In genomic region chr6:99424022-99424421, GRCh38 we compare ENCODE assay signal across 8 cellular contexts. TPM values are rescaled to one million over a fixed set of nuclear protein-coding genes. Genes with fewer than 3 reads are reported as not detected.
DNase-seq lines count a peak whose midpoint lies in the region; ATAC-seq, FAIRE-seq and TF ChIP-seq lines count a peak whose summit lies in the region.

No MANE protein-coding gene starts in this region.

- H3K4me3 Mint-ChIP-seq in CD8-positive, alpha-beta T cell, result peak overlapping the region; percentile 99

- BruUV-seq in PC-3 (replicated peaks; lab: Mats Ljungman, UMichigan), result no TSS peak
- no TSS peak for BruUV-seq in endothelial cell of umbilical vein (replicated peaks; lab: Mats Ljungman, UMichigan)

- no peaks in the 10 kb centered on the region for H3F3A ChIP-seq in PC-3 (ENCODE audit: low read length, unreplicated experiment)

- H3K27me3 ChIP-seq in CD8-positive, alpha-beta T cell (ENCODE audit: insufficient read depth, low read length), result no peaks in the 10 kb centered on the region
- H3K27me3 ChIP-seq in PC-3 (ENCODE audit: low read length), result no peaks in the 10 kb centered on the region
- H3K27me3 ChIP-seq in endothelial cell of umbilical vein (ENCODE audit: control insufficient read depth in 2 of 2, insufficient read depth in 2 of 2, low read length in 2 of 2), result no peaks in the 10 kb centered on the region
- H3K27me3 ChIP-seq in parathyroid adenoma (ENCODE audit: control insufficient read depth, insufficient read depth, low read length), result no peaks in the 10 kb centered on the region

- H3K79me2 ChIP-seq in PC-3 (ENCODE audit: low read length) (peaks cover 84% of the 10 kb centered on the region), endothelial cell of umbilical vein (ENCODE audit: control insufficient read depth, insufficient read depth, low read length) (peaks cover 80% of the 10 kb centered on the region), parathyroid adenoma (peaks cover 41% of the 10 kb centered on the region)

- H3K27ac Mint-ChIP-seq in CD8-positive, alpha-beta T cell, result peak overlapping the region; percentile 64

- peaks cover 44% of the 10 kb centered on the region for H4K20me1 ChIP-seq in PC-3 (ENCODE audit: low read length)
- H4K20me1 ChIP-seq in endothelial cell of umbilical vein (replicated peaks; ENCODE audit: control insufficient read depth, extremely low read depth, insufficient read depth, low read length), result peaks cover 7% of the 10 kb centered on the region

- no peaks in the 10 kb centered on the region for H3K9me3 ChIP-seq in CD8-positive, alpha-beta T cell (ENCODE audit: low read length)
- H3K9me3 ChIP-seq in PC-3 (ENCODE audit: low read length), result no peaks in the 10 kb centered on the region
- no peaks in the 10 kb centered on the region for H3K9me3 ChIP-seq in endothelial cell of umbilical vein (replicated peaks; ENCODE audit: control insufficient read depth, insufficient read depth, low read length)
- H3K9me3 ChIP-seq in parathyroid adenoma (ENCODE audit: control insufficient read depth, low read length), result no peaks in the 10 kb centered on the region

- peaks cover 72% of the 10 kb centered on the region for H3K4me1 Mint-ChIP-seq in CD8-positive, alpha-beta T cell (ENCODE audit: low read depth)

- H3K36me3 ChIP-seq in CD8-positive, alpha-beta T cell (ENCODE audit: insufficient read depth, low read length), result no peaks in the 10 kb centered on the region
- peaks cover 8% of the 10 kb centered on the region; the same call in 1 of the 2 replicates for H3K36me3 ChIP-seq in PC-3 (ENCODE audit: low read depth, low read length)
- no peaks in the 10 kb centered on the region for H3K36me3 ChIP-seq in endothelial cell of umbilical vein (ENCODE audit: control insufficient read depth in 2 of 2, extremely low read depth in 1 of 2, insufficient read depth in 2 of 2, low read length in 2 of 2)
- H3K36me3 ChIP-seq in parathyroid adenoma (ENCODE audit: control insufficient read depth, insufficient read depth, low read length), result no peaks in the 10 kb centered on the region

- no peaks in the 10 kb centered on the region for H3K9me3 Mint-ChIP-seq in CD8-positive, alpha-beta T cell

- CTCF ChIA-PET in CD8-positive, alpha-beta T cell (lab: Charles Lee), result no interaction called here
- CTCF ChIA-PET in PC-3 (lab: Charles Lee) (no interaction called here), endothelial cell of umbilical vein (lab: Charles Lee) (interaction anchor here (0.6 to 2.7 kb wide), 5 partner anchors 9 to 93 kb away, joined by 3 to 23 read pairs (median 9); partner anchors contain the start of gene COQ3)

- H3K9me2 ChIP-seq in PC-3 (replicated peaks; ENCODE audit: low read length), result no peaks in the 10 kb centered on the region

- POLR2A ChIA-PET in CD8-positive, alpha-beta T cell (lab: Charles Lee), result interaction anchor here (0.7 to 2.5 kb wide), 5 partner anchors 10 to 144 kb away, joined by 3 to 12 read pairs (median 6); partner anchors contain the start of genes CCNC, COQ3 and USP45
- POLR2A ChIA-PET in PC-3 (lab: Charles Lee; ENCODE audit: unreplicated experiment), result interaction anchor here (0.6 kb wide), 1 partner anchor 145 kb away, joined by 3 read pairs; the partner anchor contains the start of gene CCNC
- POLR2A ChIA-PET in endothelial cell of umbilical vein (lab: Charles Lee), result interaction anchor here (0.7 to 0.9 kb wide), 2 partner anchors 12 to 30 kb away, joined by 3 read pairs; partner anchors contain the start of gene COQ3

- no peak for ATAC-seq in CD8-positive, alpha-beta T cell
- ATAC-seq in PC-3, result no peak
- no peak for ATAC-seq in HG03460 (IDR thresholded peaks at IDR 0.05; ENCODE audit: unreplicated experiment)
- no peak for ATAC-seq in HG03025 (IDR thresholded peaks at IDR 0.05; ENCODE audit: low FRiP score, unreplicated experiment)

- H3K4me2 ChIP-seq in PC-3 (ENCODE audit: low read length) (peak overlapping the region; percentile 90), endothelial cell of umbilical vein (ENCODE audit: insufficient read depth, low read length) (peak overlapping the region; percentile 99), parathyroid adenoma (ENCODE audit: low read length) (peak overlapping the region; percentile 67)

- peaks cover 48% of the 10 kb centered on the region for H3K36me3 Mint-ChIP-seq in CD8-positive, alpha-beta T cell

- FAIRE-seq in endothelial cell of umbilical vein (lab: Jason Lieb, UNC), result no peak

- dilution Hi-C loops in endothelial cell of umbilical vein (cut with MboI; ENCODE audit: extremely low pct_ligation_motif_present, low sequenced_read_pairs), result no loop called here

- H3K27me3 Mint-ChIP-seq in CD8-positive, alpha-beta T cell (ENCODE audit: low read depth), result no peaks in the 10 kb centered on the region

- peak overlapping the region; percentile 97 for H3K4me3 ChIP-seq in CD8-positive, alpha-beta T cell (ENCODE audit: low read depth, low read length)
- peak overlapping the region; percentile 82 for H3K4me3 ChIP-seq in PC-3 (ENCODE audit: low read length)
- peak overlapping the region; percentile 46 to 92 (median 91) for H3K4me3 ChIP-seq in endothelial cell of umbilical vein (replicated peaks in 1 of 3; ENCODE audit: insufficient read depth in 1 of 3, low read depth in 1 of 3, low read length in 3 of 3)
- H3K4me3 ChIP-seq in parathyroid adenoma (ENCODE audit: low read depth, low read length), result peak overlapping the region; percentile 97

- intact Hi-C loops in CD8-positive, alpha-beta T cell (cut with DNase I, micrococcal nuclease), result loop anchor here (2.0 to 10.0 kb wide), 6 partner anchors 17 to 1458 kb away; partner anchors contain the start of genes ASCC3 (in 1 of the 2), CCNC (in 1 of the 2), COQ3 (in 1 of the 2) and FBXL4 (in 1 of the 2)
- intact Hi-C loops in PC-3 (cut with micrococcal nuclease) (loop anchor here (2.0 kb wide), 1 partner anchor 31 kb away; no protein-coding TSS in a partner anchor), endothelial cell of umbilical vein (cut with micrococcal nuclease) (loop anchor here (2.0 kb wide), 1 partner anchor 75 kb away; the partner anchor contains the start of gene FAXC)

- no peak for DNase-seq in CD8-positive, alpha-beta T cell
- DNase-seq in PC-3 (no peak), endothelial cell of umbilical vein (ENCODE audit: low read depth, low spot score) (no peak), NCI-H446 treated with DMSO at 0.1 percent for 48 hours (lab: John Stamatoyannopoulos, UW) (no peak), GOT3 (lab: John Stamatoyannopoulos, UW) (no peak)

- H3K9ac ChIP-seq in PC-3 (ENCODE audit: low read length) (peak overlapping the region; percentile 97), endothelial cell of umbilical vein (replicated peaks; ENCODE audit: extremely low read depth, insufficient read depth, low read length) (peak overlapping the region; percentile 100), parathyroid adenoma (no peak overlapping the region)

- no peaks in the 10 kb centered on the region for H3K9me1 ChIP-seq in endothelial cell of umbilical vein (replicated peaks; ENCODE audit: control insufficient read depth, extremely low read depth, insufficient read depth, low read length)

- TF ChIP-seq CTCF in CD8-positive, alpha-beta T cell (IDR thresholded peaks at IDR 0.05), result no peak
- no peak for TF ChIP-seq CTCF in PC-3 (conservative IDR thresholded peaks at IDR 0.05; ENCODE audit: low read depth, low read length)
- no peak for TF ChIP-seq CTCF in endothelial cell of umbilical vein (IDR thresholded peaks at IDR 0.05; ENCODE audit: extremely low read depth in 1 of 2, insufficient read depth in 1 of 2, low read depth in 1 of 2, low read length in 2 of 2)
- no peak for TF ChIP-seq CTCF in parathyroid adenoma (IDR thresholded peaks at IDR 0.05)

- H2AFZ ChIP-seq in PC-3 (ENCODE audit: low read length), result no peak overlapping the region
- H2AFZ ChIP-seq in endothelial cell of umbilical vein (ENCODE audit: low read depth, low read length), result no peak overlapping the region
- no peak overlapping the region for H2AFZ ChIP-seq in parathyroid adenoma

- TF ChIP-seq POLR2A in endothelial cell of umbilical vein (IDR thresholded peaks at IDR 0.05; ENCODE audit: low read depth, low read length), result no peak

- H3K4me1 ChIP-seq in CD8-positive, alpha-beta T cell (ENCODE audit: insufficient read depth, low read length), result peaks cover 55% of the 10 kb centered on the region
- H3K4me1 ChIP-seq in PC-3 (ENCODE audit: insufficient read depth, low read length) (peaks cover 25% of the 10 kb centered on the region), endothelial cell of umbilical vein (ENCODE audit: control insufficient read depth, extremely low read depth, insufficient read depth, low read length) (peaks cover 26% of the 10 kb centered on the region), parathyroid adenoma (peaks cover 28% of the 10 kb centered on the region)

- peak overlapping the region; percentile 98 for H3K27ac ChIP-seq in CD8-positive, alpha-beta T cell (ENCODE audit: low read depth, low read length)
- H3K27ac ChIP-seq in PC-3 (ENCODE audit: low read length), result no peak overlapping the region
- peak overlapping the region; percentile 94 for H3K27ac ChIP-seq in endothelial cell of umbilical vein (ENCODE audit: insufficient read depth, low read depth, low read length)
- no peak overlapping the region for H3K27ac ChIP-seq in parathyroid adenoma

TF ChIP-seq in endothelial cell of umbilical vein, 7 proteins besides CTCF, POLR2A, EP300 and RAD21 (continues in another document):
- TF ChIP-seq MYC (IDR thresholded peaks at IDR 0.05; ENCODE audit: low read depth, low read length), result no peak
- TF ChIP-seq POLR2AphosphoS5 (IDR thresholded peaks at IDR 0.05; ENCODE audit: insufficient read depth, low read depth, low read length), result no peak

RNA-seq across cellular contexts. Expression of gene PNISR, which starts 1.1 kb away (rescaled TPM):
- 100 to 1,000 TPM; 287 to 316 TPM for total RNA-seq in CD8-positive, alpha-beta T cell
- total RNA-seq in PC-3 (2014; rRNA removed) (37.7 and 42.5 TPM in 2 replicates), endothelial cell of umbilical vein (79.9 and 106 TPM in 2 replicates)
- polyA plus RNA-seq in endothelial cell of umbilical vein, result 19.1 and 34.6 TPM in 2 replicates
- polyA plus RNA-seq in endothelial cell of umbilical vein (2011; cell fraction: cytosol; rRNA removed), result 13.5 and 17.4 TPM in 2 replicates
- 243 and 274 TPM in 2 replicates for polyA plus RNA-seq in endothelial cell of umbilical vein (2011; cell fraction: nucleus; rRNA removed)
- polyA plus RNA-seq in endothelial cell of umbilical vein (2012), result 51.8 and 68.7 TPM in 2 replicates
- 54.1 and 55.4 TPM in 2 replicates for polyA minus RNA-seq in endothelial cell of umbilical vein
- 13.4 TPM for polyA minus RNA-seq in endothelial cell of umbilical vein (2011; cell fraction: cytosol; rRNA and poly(A)+ RNA removed)
- polyA minus RNA-seq in endothelial cell of umbilical vein (2011; cell fraction: nucleus; rRNA and poly(A)+ RNA removed), result 145 and 205 TPM in 2 replicates

RNA-seq across cellular contexts. Expression of gene COQ3, which starts 30.0 kb away (rescaled TPM):
- 1 to 10 TPM; 1.6 to 1.9 TPM for total RNA-seq in CD8-positive, alpha-beta T cell
- total RNA-seq in PC-3 (2014; rRNA removed), result 6.7 and 15.6 TPM in 2 replicates
- total RNA-seq in endothelial cell of umbilical vein, result 7.5 and 9.1 TPM in 2 replicates
- 3.2 and 4.0 TPM in 2 replicates for polyA plus RNA-seq in endothelial cell of umbilical vein
- polyA plus RNA-seq in endothelial cell of umbilical vein (2011; cell fraction: cytosol; rRNA removed), result 5.8 and 6.1 TPM in 2 replicates
- polyA plus RNA-seq in endothelial cell of umbilical vein (2011; cell fraction: nucleus; rRNA removed), result 5.6 and 7.4 TPM in 2 replicates
- 6.6 and 9.7 TPM in 2 replicates for polyA plus RNA-seq in endothelial cell of umbilical vein (2012)
- polyA minus RNA-seq in endothelial cell of umbilical vein, result 2.9 and 4.2 TPM in 2 replicates
- polyA minus RNA-seq in endothelial cell of umbilical vein (2011; cell fraction: cytosol; rRNA and poly(A)+ RNA removed), result 6.5 TPM
- polyA minus RNA-seq in endothelial cell of umbilical vein (2011; cell fraction: nucleus; rRNA and poly(A)+ RNA removed), result 0.43 and 1.3 TPM in 2 replicates

Comparison
In these comparisons a context has a peak if more than half of its experiments do, and no peak if none do; other contexts are left out.
1. H3K27ac ChIP-seq: peak in CD8-positive, alpha-beta T cell (single experiment) and endothelial cell of umbilical vein (single experiment); none in PC-3 (single experiment) and parathyroid adenoma (single experiment).
2. Peak in every context shown above with its lines, with median percentiles within 50 percentile points of each other: H3K4me3 ChIP-seq and H3K4me2 ChIP-seq.